Comparison of ENCODE assay signal across 1 cellular context in the genomic region with DNA sequence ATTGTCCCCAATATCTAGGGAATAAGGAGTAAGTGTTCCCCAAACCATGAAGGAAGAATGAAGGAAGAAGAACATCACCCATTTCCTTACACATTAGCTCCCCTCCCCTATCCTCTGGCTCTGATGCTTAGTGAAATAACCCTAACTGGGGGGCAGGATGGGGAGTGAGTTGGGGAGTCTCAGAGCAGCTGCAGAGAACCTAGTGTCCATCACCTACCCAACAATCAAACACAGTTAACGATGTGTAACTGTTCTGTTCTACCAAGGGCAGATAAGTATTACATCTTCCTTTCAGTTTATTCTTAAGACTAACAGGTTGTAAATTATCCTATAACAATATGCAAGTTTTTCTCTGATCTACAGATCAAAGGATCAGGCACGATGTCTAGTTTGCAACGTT.
TF ChIP-seq lines count a peak whose summit lies in the region.

No MANE protein-coding gene starts in this region.

TF ChIP-seq in IMR-90, 13 proteins besides CTCF, POLR2A, EP300 and RAD21:
- TF ChIP-seq NFE2L2 (IDR thresholded peaks at IDR 0.05; ENCODE audit: low read depth, low read length) (no peak), SMC3 (IDR thresholded peaks at IDR 0.05; ENCODE audit: low read depth, low read length) (no peak), CEBPB (IDR thresholded peaks at IDR 0.05; ENCODE audit: low read depth, low read length) (no peak), RCOR1 (IDR thresholded peaks at IDR 0.05; ENCODE audit: insufficient replicate concordance, low read length) (no peak), MXI1 (IDR thresholded peaks at IDR 0.05; ENCODE audit: borderline replicate concordance, low read depth, low read length) (no peak), CHD1 (IDR thresholded peaks at IDR 0.05; ENCODE audit: low read depth, low read length) (no peak), BHLHE40 (IDR thresholded peaks at IDR 0.05; ENCODE audit: low read depth, low read length) (no peak), FOS (IDR thresholded peaks at IDR 0.05; ENCODE audit: low read depth, low read length) (no peak), MAZ (IDR thresholded peaks at IDR 0.05; ENCODE audit: borderline replicate concordance, low read depth, low read length) (no peak), RFX5 (IDR thresholded peaks at IDR 0.05; ENCODE audit: low read depth, low read length) (no peak), ELK1 (IDR thresholded peaks at IDR 0.05; ENCODE audit: borderline replicate concordance, low read depth, low read length) (no peak), MAFK (IDR thresholded peaks at IDR 0.05; ENCODE audit: low read depth, low read length) (no peak)
- TF ChIP-seq, protein P1, sequence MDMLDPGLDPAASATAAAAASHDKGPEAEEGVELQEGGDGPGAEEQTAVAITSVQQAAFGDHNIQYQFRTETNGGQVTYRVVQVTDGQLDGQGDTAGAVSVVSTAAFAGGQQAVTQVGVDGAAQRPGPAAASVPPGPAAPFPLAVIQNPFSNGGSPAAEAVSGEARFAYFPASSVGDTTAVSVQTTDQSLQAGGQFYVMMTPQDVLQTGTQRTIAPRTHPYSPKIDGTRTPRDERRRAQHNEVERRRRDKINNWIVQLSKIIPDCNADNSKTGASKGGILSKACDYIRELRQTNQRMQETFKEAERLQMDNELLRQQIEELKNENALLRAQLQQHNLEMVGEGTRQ (IDR thresholded peaks at IDR 0.05; ENCODE audit: low read depth, low read length), result no peak
